In the genomic region with DNA sequence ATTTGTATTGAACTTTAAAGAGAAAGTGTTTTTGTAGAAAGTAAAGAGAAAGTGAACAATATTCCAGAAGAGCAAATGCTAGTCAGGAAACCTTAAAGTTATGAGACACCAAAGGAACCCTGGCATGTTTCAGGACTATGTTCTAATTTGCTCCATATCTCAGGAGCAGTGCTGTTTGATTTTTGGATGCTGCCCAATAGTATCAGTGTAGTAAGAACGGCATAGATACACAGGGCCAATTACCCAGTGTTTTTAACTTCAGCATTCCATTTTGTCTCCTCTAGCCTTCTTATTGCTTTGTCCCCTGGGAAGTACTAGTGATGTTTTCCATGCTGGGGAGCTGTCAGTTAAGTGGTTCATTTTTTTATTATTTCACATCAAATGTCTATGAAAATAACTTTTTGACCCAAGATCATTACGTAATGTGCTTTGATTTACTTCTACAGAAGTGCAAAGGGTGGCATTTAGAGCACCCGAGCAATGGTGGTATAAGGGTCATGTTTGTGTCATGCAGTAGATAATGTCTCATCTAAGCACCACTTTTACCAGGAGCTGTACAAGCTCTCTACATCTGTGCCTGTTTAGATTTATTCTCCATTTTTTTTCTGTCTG, we compare ENCODE assay signal across 15 cellular contexts.
"Had no signal": no experiment of that assay in that cellular context is flagged by ENCODE, and none has a peak within 500 bp of the region (broad histone marks: within the 10 kb centered on the region; RNA-seq: fewer than 3 reads in every experiment).

No MANE protein-coding gene starts in this region.

- H3K9ac ChIP-seq: neural progenitor cell had no signal

- H3K36me3 Mint-ChIP-seq: natural killer cell; neural progenitor cell; stimulated activated memory B cell treated with anti-CD40 and anti-IgM and Interleukin-4, amounts not matched to agents 10 μg/mL and 1 μg/mL and 100 μg/mL, for 72 hours had no signal

- H3K27me3 Mint-ChIP-seq: effector memory CD8-positive, alpha-beta T cell; stimulated activated memory B cell treated with anti-CD40 and anti-IgM and Interleukin-4, amounts not matched to agents 10 μg/mL and 1 μg/mL and 100 μg/mL, for 72 hours had no signal

- H3K4me1 Mint-ChIP-seq: natural killer cell; neural progenitor cell; stimulated activated memory B cell treated with anti-CD40 and anti-IgM and Interleukin-4, amounts not matched to agents 10 μg/mL and 1 μg/mL and 100 μg/mL, for 72 hours had no signal

- H3K27me3 ChIP-seq: neural progenitor cell, right atrium auricular region, sigmoid colon, spleen had no signal

- H2AFZ ChIP-seq: neural progenitor cell had no signal

- ATAC-seq: effector memory CD8-positive, alpha-beta T cell; left lobe of liver; natural killer cell; stimulated activated memory B cell treated with anti-CD40 and anti-IgM and Interleukin-4, amounts not matched to agents 10 μg/mL and 1 μg/mL and 100 μg/mL, for 72 hours; stimulated activated naive CD8-positive, alpha-beta T cell treated with anti-CD3 and anti-CD28 coated beads, Interleukin-15, Interleukin-2, amounts not matched to agents 100 U/mL and 50 U/mL, for 24 hours had no signal

- H3K9me3 Mint-ChIP-seq: stimulated activated memory B cell treated with anti-CD40 and anti-IgM and Interleukin-4, amounts not matched to agents 10 μg/mL and 1 μg/mL and 100 μg/mL, for 72 hours had no signal

- H3K4me3 ChIP-seq: neural progenitor cell, prostate gland, right atrium auricular region, sigmoid colon, spleen had no signal

- H3K4me3 Mint-ChIP-seq: effector memory CD8-positive, alpha-beta T cell; natural killer cell; neural progenitor cell; stimulated activated memory B cell treated with anti-CD40 and anti-IgM and Interleukin-4, amounts not matched to agents 10 μg/mL and 1 μg/mL and 100 μg/mL, for 72 hours had no signal

- H3K4me1 ChIP-seq: neural progenitor cell, prostate gland, sigmoid colon, spleen had no signal

- DNase-seq: cortex of kidney; effector memory CD8-positive, alpha-beta T cell; erythroblast; kidney; natural killer cell; sigmoid colon; spleen; stimulated activated CD4-positive, alpha-beta T cell treated with anti-CD3 and anti-CD28 coated beads, Interleukin-4, amount 100 ng/mL, for 4 hours; stimulated activated naive CD8-positive, alpha-beta T cell treated with anti-CD3 and anti-CD28 coated beads, Interleukin-15, Interleukin-2, amounts not matched to agents 100 U/mL and 50 U/mL, for 24 hours; trophoblast cell had no signal

- H3K4me2 ChIP-seq: neural progenitor cell had no signal

- H3K27ac ChIP-seq: neural progenitor cell, prostate gland, right atrium auricular region, sigmoid colon, spleen had no signal

- H3K27ac Mint-ChIP-seq: effector memory CD8-positive, alpha-beta T cell; natural killer cell; neural progenitor cell; stimulated activated memory B cell treated with anti-CD40 and anti-IgM and Interleukin-4, amounts not matched to agents 10 μg/mL and 1 μg/mL and 100 μg/mL, for 72 hours had no signal

- H3K9me3 ChIP-seq: prostate gland, right atrium auricular region, sigmoid colon had no signal

- H3K36me3 ChIP-seq: neural progenitor cell, prostate gland, right atrium auricular region, sigmoid colon, spleen had no signal
